24 cellular contexts compared by ENCODE assay signal in genomic region chr16:85259831-85260165, GRCh38.
"Had no signal": no experiment of that assay in that cellular context is flagged by ENCODE, and none has a peak within 500 bp of the region (broad histone marks: within the 10 kb centered on the region; RNA-seq: fewer than 3 reads in every experiment).

No MANE protein-coding gene starts in this region.

- H3K4me1 ChIP-seq: colonic mucosa, heart left ventricle, suprapubic skin, transverse colon, vagina had no signal

- DNase-seq: activated CD4-positive, CD25-positive, alpha-beta regulatory T cell treated with anti-CD3 and anti-CD28 coated beads, Interleukin-2, amount 50 U/mL, for 72 hours; activated CD8-positive, alpha-beta memory T cell treated with anti-CD3 and anti-CD28 coated beads for 24 hours; activated CD8-positive, alpha-beta memory T cell treated with anti-CD3 and anti-CD28 coated beads, Interleukin-2, amount 50 U/mL, for 48 hours; activated effector memory CD4-positive, alpha-beta T cell treated with anti-CD3 and anti-CD28 coated beads, Interleukin-2, amount 50 U/mL, for 16 hours; activated naive CD4-positive, alpha-beta T cell treated with anti-CD3 and anti-CD28 coated beads, Interleukin-2, amount 50 U/mL, for 16 hours; activated T-cell treated with anti-CD3 and anti-CD28 coated beads, Interleukin-2, amount 50 U/mL, for 72 hours; aorta; brain microvascular endothelial cell; central memory CD4-positive, alpha-beta T cell; colonic mucosa; gastrocnemius medialis; heart left ventricle; left ventricle myocardium superior; naive thymus-derived CD8-positive, alpha-beta T cell; nucleus accumbens; stimulated activated CD4-positive, alpha-beta T cell treated with anti-CD3 and anti-CD28 coated beads, Interleukin-4, amount 100 ng/mL, for 1 hour; stimulated activated naive CD8-positive, alpha-beta T cell treated with anti-CD3 and anti-CD28 coated beads, Interleukin-15, amount 100 ng/mL, for 72 hours; T1000; transverse colon had no signal

- H3K9me3 Mint-ChIP-seq: activated T-cell treated with anti-CD3 and anti-CD28 coated beads, Interleukin-2, amount 50 U/mL, for 72 hours; naive thymus-derived CD8-positive, alpha-beta T cell; stimulated activated naive CD8-positive, alpha-beta T cell treated with anti-CD3 and anti-CD28 coated beads, Interleukin-15, amount 100 ng/mL, for 72 hours had no signal

- H3K27me3 ChIP-seq: brain microvascular endothelial cell, colonic mucosa, gastrocnemius medialis, vagina had no signal

- ATAC-seq: activated T-cell treated with anti-CD3 and anti-CD28 coated beads, Interleukin-2, amount 50 U/mL, for 72 hours; esophagus mucosa; gastrocnemius medialis; heart left ventricle; left ventricle myocardium superior; naive thymus-derived CD8-positive, alpha-beta T cell; sciatic nerve had no signal

- H3K27ac ChIP-seq: brain microvascular endothelial cell, colonic mucosa, gastrocnemius medialis, heart left ventricle, suprapubic skin, transverse colon, vagina had no signal

- H3K4me3 Mint-ChIP-seq: activated T-cell treated with anti-CD3 and anti-CD28 coated beads, Interleukin-2, amount 50 U/mL, for 72 hours; naive thymus-derived CD8-positive, alpha-beta T cell; stimulated activated naive CD8-positive, alpha-beta T cell treated with anti-CD3 and anti-CD28 coated beads, Interleukin-15, amount 100 ng/mL, for 72 hours had no signal

- H3K4me3 ChIP-seq: colonic mucosa, gastrocnemius medialis, heart left ventricle, smooth muscle cell, suprapubic skin, transverse colon, vagina had no signal

- H3K27ac Mint-ChIP-seq: activated T-cell treated with anti-CD3 and anti-CD28 coated beads, Interleukin-2, amount 50 U/mL, for 72 hours; naive thymus-derived CD8-positive, alpha-beta T cell; stimulated activated naive CD8-positive, alpha-beta T cell treated with anti-CD3 and anti-CD28 coated beads, Interleukin-15, amount 100 ng/mL, for 72 hours had no signal

- H3K4me2 ChIP-seq: smooth muscle cell had no signal
